In genomic region chr1:9238550-9238949, GRCh38 we compare ENCODE assay signal across 13 cellular contexts. TPM values are rescaled to one million over a fixed set of nuclear protein-coding genes. Genes with fewer than 3 reads are reported as not detected.
DNase-seq lines count a peak whose midpoint lies in the region; ATAC-seq and TF ChIP-seq lines count a peak whose summit lies in the region.
"Had no signal": no experiment of that assay in that cellular context is flagged by ENCODE, and none has a peak within 500 bp of the region (broad histone marks: within the 10 kb centered on the region; RNA-seq: fewer than 3 reads in every experiment).

No MANE protein-coding gene starts in this region.

- CTCF ChIA-PET in WTC11 (lab: Charles Lee), result interaction anchor here (5.1 kb wide), 1 partner anchor 11 kb away, joined by 31 read pairs; no protein-coding TSS in a partner anchor

- no peaks in the 10 kb centered on the region for H3K27me3 ChIP-seq in parathyroid adenoma (ENCODE audit: control insufficient read depth, insufficient read depth, low read length)
- H3K27me3 ChIP-seq: neural progenitor cell had no signal

- no peak overlapping the region for H3K9ac ChIP-seq in parathyroid adenoma
- H3K9ac ChIP-seq: neural progenitor cell had no signal

- H3K9me3 Mint-ChIP-seq in WTC11, result no peaks in the 10 kb centered on the region
- H3K9me3 Mint-ChIP-seq in stimulated activated naive B cell treated with anti-CD40 and anti-IgM and Interleukin-4, amounts not matched to agents 10 μg/mL and 1 μg/mL and 100 μg/mL, for 72 hours, result no peaks in the 10 kb centered on the region
- H3K9me3 Mint-ChIP-seq: neural progenitor cell had no signal

- no peak overlapping the region for H3K4me3 Mint-ChIP-seq in WTC11
- H3K4me3 Mint-ChIP-seq in stimulated activated naive B cell treated with anti-CD40 and anti-IgM and Interleukin-4, amounts not matched to agents 10 μg/mL and 1 μg/mL and 100 μg/mL, for 72 hours, result peak overlapping the region in 1 of 2 donors; percentile 1
- H3K4me3 Mint-ChIP-seq: neural progenitor cell had no signal

- H3K4me3 ChIP-seq in fibroblast of villous mesenchyme (ENCODE audit: low read depth, low read length), result no peak overlapping the region
- no peak overlapping the region for H3K4me3 ChIP-seq in parathyroid adenoma (ENCODE audit: low read depth, low read length)
- H3K4me3 ChIP-seq: neural progenitor cell had no signal

- H3K27ac ChIP-seq in C4-2B, result peak overlapping the region; percentile 65
- H3K27ac ChIP-seq in parathyroid adenoma, result no peak overlapping the region
- H3K27ac ChIP-seq: neural progenitor cell had no signal

- H2AFZ ChIP-seq in parathyroid adenoma, result no peak overlapping the region
- H2AFZ ChIP-seq: neural progenitor cell had no signal

- peaks cover 2% of the 10 kb centered on the region; the same call in 1 of the 2 replicates for H3K27me3 Mint-ChIP-seq in WTC11 (ENCODE audit: low read depth)
- H3K27me3 Mint-ChIP-seq in stimulated activated naive B cell treated with anti-CD40 and anti-IgM and Interleukin-4, amounts not matched to agents 10 μg/mL and 1 μg/mL and 100 μg/mL, for 72 hours, result no peaks in the 10 kb centered on the region

- no peaks in the 10 kb centered on the region for H3K9me3 ChIP-seq in parathyroid adenoma (ENCODE audit: control insufficient read depth, low read length)

- DNase-seq in NOMO-1 treated with dmso at 0.1 percent for 144 hours (lab: John Stamatoyannopoulos, UW; ENCODE audit: unreplicated experiment) (peak; percentile 73), fibroblast of villous mesenchyme (ENCODE audit: low read depth) (peak; percentile 56), WTC11 (ENCODE audit: low spot score) (no peak), NCI-H526 treated with DMSO at 0.1 percent for 48 hours (lab: John Stamatoyannopoulos, UW) (no peak), NCI-H2107 (lab: John Stamatoyannopoulos, UW) (no peak)
- no peak for DNase-seq in stimulated activated naive B cell treated with anti-CD40 and anti-IgM and Interleukin-4, amounts not matched to agents 10 μg/mL and 1 μg/mL and 100 μg/mL, for 72 hours
- DNase-seq: activated effector memory CD4-positive, alpha-beta T cell treated with Interleukin-2 at 50 U/mL for 16 hours; C1 segment of cervical spinal cord; H7; NCI-H1694 treated with DMSO at 0.1 percent for 48 hours had no signal

- no peaks in the 10 kb centered on the region for H3K36me3 Mint-ChIP-seq in WTC11
- peaks cover 2 to 23% of the 10 kb centered on the region in 2 donors for H3K36me3 Mint-ChIP-seq in stimulated activated naive B cell treated with anti-CD40 and anti-IgM and Interleukin-4, amounts not matched to agents 10 μg/mL and 1 μg/mL and 100 μg/mL, for 72 hours

- H3K4me2 ChIP-seq in parathyroid adenoma (ENCODE audit: low read length), result peak overlapping the region; percentile 15
- H3K4me2 ChIP-seq: neural progenitor cell had no signal

- H3K79me2 ChIP-seq in parathyroid adenoma, result peaks cover 2% of the 10 kb centered on the region

- H3K27ac Mint-ChIP-seq in WTC11, result no peak overlapping the region
- no peak overlapping the region for H3K27ac Mint-ChIP-seq in stimulated activated naive B cell treated with anti-CD40 and anti-IgM and Interleukin-4, amounts not matched to agents 10 μg/mL and 1 μg/mL and 100 μg/mL, for 72 hours
- H3K27ac Mint-ChIP-seq: neural progenitor cell had no signal

- POLR2A ChIA-PET in WTC11 (lab: Charles Lee), result no interaction called here

- H3K4me1 ChIP-seq in parathyroid adenoma, result peaks cover 5% of the 10 kb centered on the region

- no peaks in the 10 kb centered on the region for H3K36me3 ChIP-seq in parathyroid adenoma (ENCODE audit: control insufficient read depth, insufficient read depth, low read length)
- H3K36me3 ChIP-seq: neural progenitor cell had no signal

- H3K4me1 Mint-ChIP-seq in WTC11, result peaks cover 37% of the 10 kb centered on the region
- peaks cover 40 to 72% of the 10 kb centered on the region in 2 donors for H3K4me1 Mint-ChIP-seq in stimulated activated naive B cell treated with anti-CD40 and anti-IgM and Interleukin-4, amounts not matched to agents 10 μg/mL and 1 μg/mL and 100 μg/mL, for 72 hours

- TF ChIP-seq CTCF in C4-2B (conservative IDR thresholded peaks at IDR 0.05) (no peak), fibroblast of villous mesenchyme (IDR thresholded peaks at IDR 0.05; ENCODE audit: insufficient read depth, low read depth, low read length) (no peak), parathyroid adenoma (IDR thresholded peaks at IDR 0.05) (no peak), WTC11 (IDR thresholded peaks at IDR 0.05) (no peak)

- no peak for ATAC-seq in WTC11
- ATAC-seq in stimulated activated naive B cell treated with anti-CD40 and anti-IgM and Interleukin-4, amounts not matched to agents 10 μg/mL and 1 μg/mL and 100 μg/mL, for 72 hours (replicated peaks), result no peak

TF ChIP-seq in WTC11, 78 proteins besides CTCF, POLR2A, EP300 and RAD21 (continues in another document):
- TF ChIP-seq ARID4B (CRISPR knock-in tag; IDR thresholded peaks at IDR 0.05; ENCODE audit: borderline replicate concordance) (no peak), ZNF232 (CRISPR knock-in tag; IDR thresholded peaks at IDR 0.05) (no peak), ZNF121 (CRISPR knock-in tag; IDR thresholded peaks at IDR 0.05) (no peak), USF1 (CRISPR knock-in tag; IDR thresholded peaks at IDR 0.05) (no peak), ATF1 (CRISPR knock-in tag; IDR thresholded peaks at IDR 0.05) (no peak), FOXJ3 (CRISPR knock-in tag; IDR thresholded peaks at IDR 0.05; ENCODE audit: borderline replicate concordance) (no peak), TEAD1 (CRISPR knock-in tag; IDR thresholded peaks at IDR 0.05) (no peak), ZNF416 (CRISPR knock-in tag; IDR thresholded peaks at IDR 0.05) (no peak), ZNF263 (CRISPR knock-in tag; IDR thresholded peaks at IDR 0.05; ENCODE audit: low read depth) (no peak), USF2 (CRISPR knock-in tag; IDR thresholded peaks at IDR 0.05) (no peak)

RNA-seq across cellular contexts. Expression of gene H6PD, which starts 4.0 kb away (rescaled TPM):
- total RNA-seq in fibroblast of villous mesenchyme (27.2 and 47.4 TPM in 2 replicates), WTC11 (2021) (7.4 to 7.9 TPM (median 7.8 TPM) in 3 replicates)

RNA-seq across cellular contexts. Expression of gene SPSB1, which starts 54.1 kb away (rescaled TPM):
- total RNA-seq in fibroblast of villous mesenchyme, result 20.7 and 48.6 TPM in 2 replicates
- 4.3 to 5.5 TPM (median 4.6 TPM) in 3 replicates for total RNA-seq in WTC11 (2021)

Comparison
In these comparisons a context has a peak if more than half of its experiments do, and no peak if none do; other contexts are left out.
1. DNase-seq: peak in NOMO-1 treated with dmso at 0.1 percent for 144 hours (single experiment) and fibroblast of villous mesenchyme (single experiment); none in WTC11 (single experiment), stimulated activated naive B cell treated with anti-CD40 and anti-IgM and Interleukin-4, amounts not matched to agents 10 μg/mL and 1 μg/mL and 100 μg/mL, for 72 hours (single experiment), NCI-H526 treated with DMSO at 0.1 percent for 48 hours (single experiment) and NCI-H2107 (single experiment).